Comparison of ENCODE assay signal across 1 cellular context in the genomic region with DNA sequence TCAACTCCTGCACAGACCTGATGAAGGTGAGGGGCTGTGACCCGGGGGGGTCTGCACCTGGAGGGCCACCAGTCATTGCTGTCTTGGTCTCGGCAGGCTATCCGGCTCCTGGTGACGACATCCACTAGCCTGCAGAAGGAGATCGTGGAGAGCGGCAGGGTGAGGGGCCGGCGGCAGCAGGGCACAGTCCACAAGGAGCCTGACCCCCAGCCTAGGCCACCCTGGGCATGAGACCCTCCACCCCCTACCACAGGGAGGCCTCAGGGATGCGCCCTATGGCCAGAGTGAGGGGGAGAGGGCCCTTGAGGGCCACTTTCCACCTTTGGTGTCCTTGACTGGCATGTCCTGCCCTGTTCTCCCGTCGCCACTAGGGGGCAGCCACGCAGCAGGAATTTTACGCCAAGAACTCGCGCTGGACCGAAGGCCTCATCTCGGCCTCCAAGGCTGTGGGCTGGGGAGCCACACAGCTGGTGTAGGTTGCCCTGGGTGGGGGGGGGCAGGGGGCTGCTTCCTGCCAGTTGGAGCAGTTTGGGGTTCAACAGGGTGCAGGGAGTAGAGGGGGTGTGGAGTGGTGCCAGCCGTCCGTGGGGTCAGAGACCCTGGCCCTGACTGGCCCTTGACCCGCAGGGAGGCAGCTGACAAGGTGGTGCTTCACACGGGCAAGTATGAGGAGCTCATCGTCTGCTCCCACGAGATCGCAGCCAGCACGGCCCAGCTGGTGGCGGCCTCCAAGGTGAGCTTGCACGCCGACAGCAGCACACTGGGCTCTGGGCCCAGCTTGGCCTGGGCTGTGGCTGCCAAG.
A peak's percentile ranks its signal among the peaks of the same experiment; 100 is the strongest.
TF ChIP-seq lines count a peak whose summit lies in the region.

No MANE protein-coding gene starts in this region.

TF ChIP-seq in K562, 482 proteins besides CTCF, POLR2A, EP300 and RAD21 (continued from another document):
- TF ChIP-seq, protein P1, sequence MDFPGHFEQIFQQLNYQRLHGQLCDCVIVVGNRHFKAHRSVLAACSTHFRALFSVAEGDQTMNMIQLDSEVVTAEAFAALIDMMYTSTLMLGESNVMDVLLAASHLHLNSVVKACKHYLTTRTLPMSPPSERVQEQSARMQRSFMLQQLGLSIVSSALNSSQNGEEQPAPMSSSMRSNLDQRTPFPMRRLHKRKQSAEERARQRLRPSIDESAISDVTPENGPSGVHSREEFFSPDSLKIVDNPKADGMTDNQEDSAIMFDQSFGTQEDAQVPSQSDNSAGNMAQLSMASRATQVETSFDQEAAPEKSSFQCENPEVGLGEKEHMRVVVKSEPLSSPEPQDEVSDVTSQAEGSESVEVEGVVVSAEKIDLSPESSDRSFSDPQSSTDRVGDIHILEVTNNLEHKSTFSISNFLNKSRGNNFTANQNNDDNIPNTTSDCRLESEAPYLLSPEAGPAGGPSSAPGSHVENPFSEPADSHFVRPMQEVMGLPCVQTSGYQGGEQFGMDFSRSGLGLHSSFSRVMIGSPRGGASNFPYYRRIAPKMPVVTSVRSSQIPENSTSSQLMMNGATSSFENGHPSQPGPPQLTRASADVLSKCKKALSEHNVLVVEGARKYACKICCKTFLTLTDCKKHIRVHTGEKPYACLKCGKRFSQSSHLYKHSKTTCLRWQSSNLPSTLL (IDR thresholded peaks at IDR 0.05): no peak
- TF ChIP-seq SMAD3 (CRISPR knock-in tag; conservative IDR thresholded peaks at IDR 0.05) (0 out of 2 replicates have a peak, but pooled peaks have one; percentile 15), ELF4 (CRISPR knock-in tag; IDR thresholded peaks at IDR 0.05) (no peak), ESRRA (IDR thresholded peaks at IDR 0.05; ENCODE audit: borderline replicate concordance, low read depth) (peak; percentile 72), MBD2 (IDR thresholded peaks at IDR 0.05; ENCODE audit: borderline replicate concordance, low read depth) (no peak), MYC (IDR thresholded peaks at IDR 0.05; ENCODE audit: low read depth, low read length) (no peak), MYC (CRISPR knock-in tag; IDR thresholded peaks at IDR 0.05; ENCODE audit: borderline replicate concordance, low read depth) (no peak), GABPB1 (CRISPR knock-in tag; IDR thresholded peaks at IDR 0.05) (peak; percentile 55; the same call in 1 of the 2 replicates), SPI1 (IDR thresholded peaks at IDR 0.05; ENCODE audit: borderline replicate concordance, low read depth, low read length) (no peak), CCAR2 (IDR thresholded peaks at IDR 0.05; ENCODE audit: low read depth, low read length) (no peak), SREBF2 (CRISPR knock-in tag; IDR thresholded peaks at IDR 0.05) (no peak), CREB1 (IDR thresholded peaks at IDR 0.05) (no peak), CREB1 (CRISPR knock-in tag; IDR thresholded peaks at IDR 0.05) (peak; percentile 26; the same call in 1 of the 2 replicates), CHCHD3 (CRISPR knock-in tag; IDR thresholded peaks at IDR 0.05) (no peak), CBX3 (IDR thresholded peaks at IDR 0.05; ENCODE audit: borderline replicate concordance in 1 of 2, low read length in 2 of 2) (no peak)
- TF ChIP-seq, protein P2, sequence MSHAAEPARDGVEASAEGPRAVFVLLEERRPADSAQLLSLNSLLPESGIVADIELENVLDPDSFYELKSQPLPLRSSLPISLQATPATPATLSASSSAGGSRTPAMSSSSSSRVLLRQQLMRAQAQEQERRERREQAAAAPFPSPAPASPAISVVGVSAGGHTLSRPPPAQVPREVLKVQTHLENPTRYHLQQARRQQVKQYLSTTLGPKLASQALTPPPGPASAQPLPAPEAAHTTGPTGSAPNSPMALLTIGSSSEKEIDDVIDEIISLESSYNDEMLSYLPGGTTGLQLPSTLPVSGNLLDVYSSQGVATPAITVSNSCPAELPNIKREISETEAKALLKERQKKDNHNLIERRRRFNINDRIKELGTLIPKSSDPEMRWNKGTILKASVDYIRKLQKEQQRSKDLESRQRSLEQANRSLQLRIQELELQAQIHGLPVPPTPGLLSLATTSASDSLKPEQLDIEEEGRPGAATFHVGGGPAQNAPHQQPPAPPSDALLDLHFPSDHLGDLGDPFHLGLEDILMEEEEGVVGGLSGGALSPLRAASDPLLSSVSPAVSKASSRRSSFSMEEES (CRISPR knock-in tag; IDR thresholded peaks at IDR 0.05): no peak
- TF ChIP-seq, protein P3, sequence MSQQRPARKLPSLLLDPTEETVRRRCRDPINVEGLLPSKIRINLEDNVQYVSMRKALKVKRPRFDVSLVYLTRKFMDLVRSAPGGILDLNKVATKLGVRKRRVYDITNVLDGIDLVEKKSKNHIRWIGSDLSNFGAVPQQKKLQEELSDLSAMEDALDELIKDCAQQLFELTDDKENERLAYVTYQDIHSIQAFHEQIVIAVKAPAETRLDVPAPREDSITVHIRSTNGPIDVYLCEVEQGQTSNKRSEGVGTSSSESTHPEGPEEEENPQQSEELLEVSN (IDR thresholded peaks at IDR 0.05; ENCODE audit: borderline replicate concordance in 1 of 2, extremely low read depth in 1 of 2, insufficient read depth in 1 of 2, insufficient read length in 1 of 2, low read depth in 1 of 2, low read length in 1 of 2, poor library complexity in 1 of 2, severe bottlenecking in 1 of 2): no peak
- TF ChIP-seq, protein P4, sequence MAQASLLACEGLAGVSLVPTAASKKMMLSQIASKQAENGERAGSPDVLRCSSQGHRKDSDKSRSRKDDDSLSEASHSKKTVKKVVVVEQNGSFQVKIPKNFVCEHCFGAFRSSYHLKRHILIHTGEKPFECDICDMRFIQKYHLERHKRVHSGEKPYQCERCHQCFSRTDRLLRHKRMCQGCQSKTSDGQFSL (CRISPR knock-in tag; IDR thresholded peaks at IDR 0.05): peak; percentile 87
- TF ChIP-seq, protein P4 (tag; IDR thresholded peaks at IDR 0.05): no peak
- TF ChIP-seq, protein P5, sequence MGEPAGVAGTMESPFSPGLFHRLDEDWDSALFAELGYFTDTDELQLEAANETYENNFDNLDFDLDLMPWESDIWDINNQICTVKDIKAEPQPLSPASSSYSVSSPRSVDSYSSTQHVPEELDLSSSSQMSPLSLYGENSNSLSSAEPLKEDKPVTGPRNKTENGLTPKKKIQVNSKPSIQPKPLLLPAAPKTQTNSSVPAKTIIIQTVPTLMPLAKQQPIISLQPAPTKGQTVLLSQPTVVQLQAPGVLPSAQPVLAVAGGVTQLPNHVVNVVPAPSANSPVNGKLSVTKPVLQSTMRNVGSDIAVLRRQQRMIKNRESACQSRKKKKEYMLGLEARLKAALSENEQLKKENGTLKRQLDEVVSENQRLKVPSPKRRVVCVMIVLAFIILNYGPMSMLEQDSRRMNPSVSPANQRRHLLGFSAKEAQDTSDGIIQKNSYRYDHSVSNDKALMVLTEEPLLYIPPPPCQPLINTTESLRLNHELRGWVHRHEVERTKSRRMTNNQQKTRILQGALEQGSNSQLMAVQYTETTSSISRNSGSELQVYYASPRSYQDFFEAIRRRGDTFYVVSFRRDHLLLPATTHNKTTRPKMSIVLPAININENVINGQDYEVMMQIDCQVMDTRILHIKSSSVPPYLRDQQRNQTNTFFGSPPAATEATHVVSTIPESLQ (CRISPR knock-in tag; IDR thresholded peaks at IDR 0.05): no peak
